Comparison of ENCODE assay signal across 8 cellular contexts in genomic region chr1:224205438-224205840, GRCh38. TPM values are rescaled to one million over a fixed set of nuclear protein-coding genes. Genes with fewer than 3 reads are reported as not detected.
DNase-seq lines count a peak whose midpoint lies in the region; ATAC-seq and TF ChIP-seq lines count a peak whose summit lies in the region.

No MANE protein-coding gene starts in this region.

- no peak for DNase-seq in Calu3
- peak; percentile 37 for DNase-seq in T1000 (lab: John Stamatoyannopoulos, UW)
- DNase-seq in esophagus squamous epithelium (lab: John Stamatoyannopoulos, UW) = no peak
- DNase-seq in WERI-Rb-1 = no peak
- no peak for DNase-seq in G401 (ENCODE audit: low spot score)

- ATAC-seq in HG03159 (IDR thresholded peaks at IDR 0.05; ENCODE audit: unreplicated experiment) (peak; percentile 51), HG03139 (IDR thresholded peaks at IDR 0.05; ENCODE audit: unreplicated experiment) (no peak)

- peaks cover 5% of the 10 kb centered on the region for H3K36me3 Mint-ChIP-seq in Calu3 (ENCODE audit: insufficient read depth, unreplicated experiment)

- no peak for TF ChIP-seq CTCF in Calu3 (IDR thresholded peaks at IDR 0.05; ENCODE audit: unreplicated experiment)
- TF ChIP-seq CTCF in esophagus squamous epithelium (IDR thresholded peaks at IDR 0.05) = no peak
- no peak for TF ChIP-seq CTCF in WERI-Rb-1 (IDR thresholded peaks at IDR 0.05; ENCODE audit: low read depth, low read length)

- no peaks in the 10 kb centered on the region for H3K27me3 ChIP-seq in esophagus squamous epithelium
- no peaks in the 10 kb centered on the region for H3K27me3 ChIP-seq in WERI-Rb-1 (ENCODE audit: insufficient read depth, low read depth, severe bottlenecking)

- no peaks in the 10 kb centered on the region for H3K27me3 Mint-ChIP-seq in Calu3 (ENCODE audit: unreplicated experiment)

- CTCF ChIA-PET in Calu3 (lab: Charles Lee) = interaction anchor here (0.6 to 0.9 kb wide), 3 partner anchors 8 to 36 kb away, joined by 3 to 4 read pairs (median 4); no protein-coding TSS in a partner anchor

- no peak for TF ChIP-seq POLR2A in esophagus squamous epithelium (IDR thresholded peaks at IDR 0.05)

- H3K9me3 ChIP-seq in esophagus squamous epithelium (no peaks in the 10 kb centered on the region), WERI-Rb-1 (ENCODE audit: severe bottlenecking) (no peaks in the 10 kb centered on the region)

- H3K36me3 ChIP-seq in esophagus squamous epithelium (no peaks in the 10 kb centered on the region), WERI-Rb-1 (no peaks in the 10 kb centered on the region)

- in situ Hi-C loops in G401 (cut with HindIII; ENCODE audit: low sequenced_read_pairs) = no loop called here

- intact Hi-C loops in Calu3 (cut with micrococcal nuclease; ENCODE audit: unreplicated experiment) = no loop called here
- intact Hi-C loops in esophagus squamous epithelium (cut with DNase I) = no loop called here

- H3K4me1 ChIP-seq in esophagus squamous epithelium = peaks cover 13 to 36% (median 21%) of the 10 kb centered on the region in 3 donors

- peak overlapping the region; percentile 83 for H3K27ac Mint-ChIP-seq in Calu3 (ENCODE audit: unreplicated experiment)

- no TSS peak for BruUV-seq in Calu3 (replicated peaks; lab: Mats Ljungman, UMichigan)

- peak overlapping the region in 1 of 4 donors; percentile 26 for H3K4me3 ChIP-seq in esophagus squamous epithelium
- no peak overlapping the region for H3K4me3 ChIP-seq in skin epidermis
- H3K4me3 ChIP-seq in WERI-Rb-1 (ENCODE audit: low read depth, low read length) = no peak overlapping the region

- no peaks in the 10 kb centered on the region for H3K9me3 Mint-ChIP-seq in Calu3 (ENCODE audit: low read depth, unreplicated experiment)

- peaks cover 18% of the 10 kb centered on the region for H3K4me1 Mint-ChIP-seq in Calu3 (ENCODE audit: low read depth, unreplicated experiment)

- WGBS in esophagus squamous epithelium, 2 donors = 28 to 50% methylated on average over 2 to 4 of the region's 4 CpGs

- H3K27ac ChIP-seq in esophagus squamous epithelium (peak overlapping the region; percentile 14 to 73 (median 37)), skin epidermis (peak overlapping the region; percentile 29 to 84 (median 71)), WERI-Rb-1 (no peak overlapping the region)

- H3K4me3 Mint-ChIP-seq in Calu3 (ENCODE audit: low read depth, unreplicated experiment) = peak overlapping the region; percentile 41

RNA-seq across cellular contexts. Expression of gene DEGS1, which starts 22.4 kb away (rescaled TPM):
- total RNA-seq in Calu3 (2022) (58.1 and 72.5 TPM in 2 replicates), esophagus squamous epithelium (10 to 100 TPM; 50.2 to 93.3 (median 67.8) TPM)
- 306 and 340 TPM in 2 replicates for total RNA-seq in G401 (2014; rRNA removed; shearing (Covaris generic))
